25 cellular contexts compared by ENCODE assay signal in the genomic region with DNA sequence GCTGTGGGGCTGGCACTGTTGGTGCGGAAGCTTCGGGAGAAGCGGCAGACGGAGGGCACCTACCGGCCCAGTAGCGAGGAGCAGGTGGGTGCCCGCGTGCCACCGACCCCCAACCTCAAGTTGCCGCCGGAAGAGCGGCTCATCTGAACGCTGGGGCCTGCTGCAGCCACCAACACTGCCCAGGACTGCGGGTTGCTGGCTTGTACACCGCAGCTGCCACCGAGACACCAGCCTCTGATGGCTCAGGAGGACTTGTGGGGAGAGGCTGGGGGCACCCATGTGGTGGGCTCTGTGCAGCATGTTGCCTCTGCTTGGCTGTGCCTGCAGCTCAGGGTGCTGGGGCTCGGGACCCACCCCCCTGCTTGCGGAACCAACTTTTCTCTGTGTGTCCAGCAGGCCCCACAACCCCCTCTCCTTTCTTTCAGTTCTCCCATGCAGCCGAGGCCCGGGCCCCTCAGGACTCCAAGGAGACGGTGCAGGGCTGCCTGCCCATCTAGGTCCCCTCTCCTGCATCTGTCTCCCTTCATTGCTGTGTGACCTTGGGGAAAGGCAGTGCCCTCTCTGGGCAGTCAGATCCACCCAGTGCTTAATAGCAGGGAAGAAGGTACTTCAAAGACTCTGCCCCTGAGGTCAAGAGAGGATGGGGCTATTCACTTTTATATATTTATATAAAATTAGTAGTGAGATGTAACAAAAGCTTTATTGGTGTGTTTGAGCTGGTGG. TPM values are rescaled to one million over a fixed set of nuclear protein-coding genes. Genes with fewer than 3 reads are reported as not detected.
DNase-seq lines count a peak whose midpoint lies in the region; ATAC-seq, FAIRE-seq and TF ChIP-seq lines count a peak whose summit lies in the region.
"Had no signal": no experiment of that assay in that cellular context is flagged by ENCODE, and none has a peak within 500 bp of the region (broad histone marks: within the 10 kb centered on the region; RNA-seq: fewer than 3 reads in every experiment).

No MANE protein-coding gene starts in this region.

- in situ Hi-C loops in HepG2 (cut with HindIII; ENCODE audit: extremely low pct_ligation_motif_present, low pct_unique_long_range_greater_than_20kb) = no loop called here

- ATAC-seq in HepG2 = no peak
- no peak for ATAC-seq in right lobe of liver
- ATAC-seq in DND-41 (ENCODE audit: insufficient read depth, low read depth) = peak; percentile 34; the same call in 2 of the 3 replicates
- no peak for ATAC-seq in HG02763 (IDR thresholded peaks at IDR 0.05; ENCODE audit: unreplicated experiment)
- ATAC-seq in HG02588 (IDR thresholded peaks at IDR 0.05; ENCODE audit: unreplicated experiment) = no peak

- BruUV-seq in HepG2 (replicated peaks; lab: Mats Ljungman, UMichigan) = no TSS peak

- DNase-seq in HepG2 (ENCODE audit: low spot score) = no peak
- DNase-seq in right lobe of liver = no peak
- DNase-seq in DND-41 = no peak
- DNase-seq in progenitor cell of endocrine pancreas (ENCODE audit: low spot score, unreplicated experiment) = no peak
- no peak for DNase-seq in small intestine
- DNase-seq: Calu3; CD4-positive, CD25-positive, alpha-beta regulatory T cell; GDM1; H9; IMR-90; NCI-H1105 treated with DMSO at 0.1 percent for 48 hours; NCI-H1694; NCI-H2081; NCI-H2171; NCI-H345; NCI-H524 treated with DMSO at 0.1 percent for 48 hours; NCI-H82; Right ventricle myocardium superior had no signal

- H2AFZ ChIP-seq in HepG2 (ENCODE audit: low read length) = no peak overlapping the region
- no peak overlapping the region for H2AFZ ChIP-seq in DND-41 (ENCODE audit: low read depth, low read length)

- TF ChIP-seq RAD21 in HepG2 (CRISPR knock-in tag; IDR thresholded peaks at IDR 0.05) = no peak

- no peak for TF ChIP-seq CTCF in HepG2 (CRISPR knock-in tag; IDR thresholded peaks at IDR 0.05)
- TF ChIP-seq CTCF in right lobe of liver (IDR thresholded peaks at IDR 0.05) = no peak
- no peak for TF ChIP-seq CTCF in DND-41 (IDR thresholded peaks at IDR 0.05; ENCODE audit: borderline replicate concordance, extremely low read depth, low read length, poor library complexity, severe bottlenecking)
- no peak for TF ChIP-seq CTCF in progenitor cell of endocrine pancreas (IDR thresholded peaks at IDR 0.05; ENCODE audit: unreplicated experiment)

- H3K4me1 Mint-ChIP-seq in progenitor cell of endocrine pancreas (ENCODE audit: low read depth) = peaks cover 22% of the 10 kb centered on the region

- H3K4me2 ChIP-seq in HepG2 (ENCODE audit: low read depth, low read length) (no peak overlapping the region), DND-41 (ENCODE audit: insufficient read depth, low read length) (no peak overlapping the region)

- CTCF ChIA-PET in HepG2 (lab: Yijun Ruan, JAX; ENCODE audit: low intra/inter-chr PET ratio, low total read pairs) = no interaction called here

- TF ChIP-seq POLR2A in HepG2 (IDR thresholded peaks at IDR 0.05; ENCODE audit: insufficient read depth in 1 of 2, low read depth in 2 of 2, low read length in 2 of 2) (no peak), right lobe of liver (IDR thresholded peaks at IDR 0.05) (no peak), Raji (IDR thresholded peaks at IDR 0.05; ENCODE audit: insufficient read depth, low read depth, low read length) (peak; percentile 31; the same call in 1 of the 2 replicates)

- H3K9ac ChIP-seq in HepG2 (ENCODE audit: insufficient read depth, low read depth, low read length) (no peak overlapping the region), DND-41 (ENCODE audit: low read depth, low read length) (no peak overlapping the region)

- 100% methylated on average over 10 of the region's 21 CpGs for WGBS in HepG2 (ENCODE audit: low lambda C conversion rate)
- WGBS in right lobe of liver (ENCODE audit: insufficient coverage, low coverage, low lambda C conversion rate, missing lambda C conversion rate) = 84% methylated on average over 6 of the region's 21 CpGs
- WGBS in small intestine, 3 donors = 88 to 92% (median 91%) methylated on average over 21 of the region's 21 CpGs

- intact Hi-C loops in HepG2 (cut with micrococcal nuclease; ENCODE audit: unreplicated experiment) = no loop called here
- intact Hi-C loops in right lobe of liver (cut with DNase I) = no loop called here

- TF ChIP-seq EP300 in HepG2 (IDR thresholded peaks at IDR 0.05; ENCODE audit: low read depth in 2 of 2, low read length in 2 of 2) (no peak), HepG2 (CRISPR knock-in tag; IDR thresholded peaks at IDR 0.05; ENCODE audit: borderline replicate concordance) (no peak)

- POLR2A ChIA-PET in HepG2 (lab: Yijun Ruan, JAX) = no interaction called here

- H3K9me3 ChIP-seq in HepG2 (ENCODE audit: low read length) = no peaks in the 10 kb centered on the region
- no peaks in the 10 kb centered on the region for H3K9me3 ChIP-seq in right lobe of liver
- H3K9me3 ChIP-seq in DND-41 (ENCODE audit: insufficient read depth, low read length, severe bottlenecking) = no peaks in the 10 kb centered on the region
- H3K9me3 ChIP-seq in small intestine (ENCODE audit: control insufficient read depth, low read depth) = no peaks in the 10 kb centered on the region

- H4K20me1 ChIP-seq in HepG2 (ENCODE audit: insufficient read depth, low read length) = no peaks in the 10 kb centered on the region
- H4K20me1 ChIP-seq in DND-41 (ENCODE audit: insufficient read depth, low read length) = no peaks in the 10 kb centered on the region

- no peak overlapping the region for H3K4me3 ChIP-seq in HepG2 (replicated peaks in 1 of 3; ENCODE audit: insufficient read depth in 1 of 3, low read depth in 2 of 3, low read length in 3 of 3)
- no peak overlapping the region for H3K4me3 ChIP-seq in right lobe of liver
- no peak overlapping the region for H3K4me3 ChIP-seq in DND-41 (ENCODE audit: low read depth in 1 of 2, low read length in 2 of 2)
- H3K4me3 ChIP-seq in small intestine (ENCODE audit: low read depth in 1 of 2, low read length in 2 of 2) = no peak overlapping the region

- peaks cover 9% of the 10 kb centered on the region for H3K4me1 ChIP-seq in HepG2 (ENCODE audit: insufficient read depth, low read length)
- no peaks in the 10 kb centered on the region for H3K4me1 ChIP-seq in right lobe of liver
- H3K4me1 ChIP-seq in DND-41 (ENCODE audit: insufficient read depth, low read length) = no peaks in the 10 kb centered on the region
- H3K4me1 ChIP-seq in small intestine (ENCODE audit: control insufficient read depth in 2 of 2, insufficient read depth in 1 of 2, low read depth in 1 of 2, low read length in 1 of 2) = no peaks in the 10 kb centered on the region

- peaks cover 13% of the 10 kb centered on the region for H3K36me3 Mint-ChIP-seq in progenitor cell of endocrine pancreas (ENCODE audit: insufficient read depth)

- peak overlapping the region; percentile 45 for H3K4me3 Mint-ChIP-seq in progenitor cell of endocrine pancreas (ENCODE audit: low read depth)
- H3K4me3 Mint-ChIP-seq: CD4-positive, CD25-positive, alpha-beta regulatory T cell; H9 had no signal

- H3K79me2 ChIP-seq in HepG2 (ENCODE audit: insufficient read depth, low read length) (no peaks in the 10 kb centered on the region), DND-41 (ENCODE audit: insufficient read depth, low read length) (no peaks in the 10 kb centered on the region)

- H3K27me3 ChIP-seq in HepG2 (ENCODE audit: control insufficient read depth in 1 of 2, insufficient read depth in 2 of 2, low read length in 2 of 2) (no peaks in the 10 kb centered on the region), right lobe of liver (no peaks in the 10 kb centered on the region), DND-41 (ENCODE audit: insufficient read depth, low read length, poor library complexity) (no peaks in the 10 kb centered on the region), small intestine (ENCODE audit: control insufficient read depth in 2 of 2, insufficient read depth in 2 of 2, low read length in 2 of 2) (no peaks in the 10 kb centered on the region)

- H3K9me3 Mint-ChIP-seq in progenitor cell of endocrine pancreas (ENCODE audit: low read depth) = no peaks in the 10 kb centered on the region
- H3K9me3 Mint-ChIP-seq: CD4-positive, CD25-positive, alpha-beta regulatory T cell; H9 had no signal

- H3K36me3 ChIP-seq in HepG2 (replicated peaks in 1 of 2; ENCODE audit: control insufficient read depth in 1 of 2, insufficient read depth in 2 of 2, low read length in 2 of 2) (no peaks in the 10 kb centered on the region; a peak in 1 of 5 replicates), right lobe of liver (peaks cover 0 to 7% (median 0%) of the 10 kb centered on the region in 4 donors), DND-41 (ENCODE audit: insufficient read depth, low read length) (peaks cover 8% of the 10 kb centered on the region; the same call in 1 of the 2 replicates), small intestine (ENCODE audit: control insufficient read depth in 2 of 2, insufficient read depth in 2 of 2, low read length in 2 of 2) (peaks cover 0 to 7% of the 10 kb centered on the region in 2 donors)

- H3K27ac ChIP-seq in HepG2 (ENCODE audit: extremely low read length, insufficient read depth, low read length) = no peak overlapping the region
- H3K27ac ChIP-seq in right lobe of liver = no peak overlapping the region
- no peak overlapping the region for H3K27ac ChIP-seq in DND-41 (ENCODE audit: low read length)
- H3K27ac ChIP-seq in small intestine (ENCODE audit: low read depth in 1 of 2, low read length in 1 of 2) = no peak overlapping the region

- FAIRE-seq in HepG2 (lab: Jason Lieb, UNC) = no peak
- FAIRE-seq in small intestine (lab: Jason Lieb, UNC) = no peak
- FAIRE-seq: HTR-8/SVneo had no signal

- H3K27ac Mint-ChIP-seq in progenitor cell of endocrine pancreas = no peak overlapping the region
- H3K27ac Mint-ChIP-seq: H9 had no signal

- no peaks in the 10 kb centered on the region for H3K27me3 Mint-ChIP-seq in progenitor cell of endocrine pancreas
- H3K27me3 Mint-ChIP-seq: CD4-positive, CD25-positive, alpha-beta regulatory T cell had no signal

RNA-seq across cellular contexts. Expression of a gene that starts 2.6 kb away (rescaled TPM):
- 21.9 and 25.6 TPM in 2 replicates for total RNA-seq in HepG2 (2016; rRNA removed; fragmentation: Illumina TruSeq; extraction: Trizol)
- 34.9 and 45.5 TPM in 2 replicates for total RNA-seq in HepG2 (2016; cell fraction: cytosol; rRNA removed; fragmentation: Illumina TruSeq; extraction: Trizol; ENCODE audit: low read depth)
- total RNA-seq in HepG2 (2016; cell fraction: insoluble cytoplasmic fraction; rRNA removed; fragmentation: Illumina TruSeq; extraction: Trizol) = 20.4 and 26.4 TPM in 2 replicates
- 39.1 and 47.5 TPM in 2 replicates for total RNA-seq in HepG2 (2016; cell fraction: membrane; rRNA removed; fragmentation: Illumina TruSeq; extraction: Trizol)
- total RNA-seq in HepG2 (2016; cell fraction: nucleus; rRNA removed; fragmentation: Illumina TruSeq; extraction: Trizol) = 16.4 and 16.8 TPM in 2 replicates
- polyA plus RNA-seq in HepG2 (2011; rRNA removed) = 10.6 and 12.5 TPM in 2 replicates
- polyA plus RNA-seq in HepG2 (2011; cell fraction: cytosol; rRNA removed) = 13.5 and 23.8 TPM in 2 replicates
- polyA plus RNA-seq in HepG2 (2011; cell fraction: nucleus; rRNA removed) = 15.9 and 16.5 TPM in 2 replicates
- 5.0 and 7.1 TPM in 2 replicates for polyA plus RNA-seq in HepG2 (2012)
- 39.3 and 47.3 TPM in 2 replicates for polyA plus RNA-seq in HepG2 (2016; cell fraction: cytosol; fragmentation: Illumina TruSeq; extraction: Trizol; ENCODE audit: low read depth)
- 17.8 and 19.5 TPM in 2 replicates for polyA plus RNA-seq in HepG2 (2016; cell fraction: insoluble cytoplasmic fraction; fragmentation: Illumina TruSeq; extraction: Trizol; ENCODE audit: low read depth)
- polyA plus RNA-seq in HepG2 (2016; cell fraction: membrane; fragmentation: Illumina TruSeq; extraction: Trizol; ENCODE audit: low read depth) = 32.7 and 32.9 TPM in 2 replicates
- polyA plus RNA-seq in HepG2 (2016; cell fraction: nucleus; fragmentation: Illumina TruSeq; extraction: Trizol; ENCODE audit: insufficient read depth, low read depth) = 21.1 and 24.5 TPM in 2 replicates
- polyA minus RNA-seq in HepG2 (2011; rRNA and poly(A)+ RNA removed; ENCODE audit: low replicate concordance) = 4.1 and 21.4 TPM in 2 replicates
- 6.7 and 8.7 TPM in 2 replicates for polyA minus RNA-seq in HepG2 (2011; cell fraction: cytosol; rRNA and poly(A)+ RNA removed)
- 3.2 and 4.1 TPM in 2 replicates for polyA minus RNA-seq in HepG2 (2011; cell fraction: nucleus; rRNA and poly(A)+ RNA removed)
- 10 to 100 TPM; 20.6 to 56.1 (median 23.0) TPM for total RNA-seq in right lobe of liver
- total RNA-seq in progenitor cell of endocrine pancreas = 63.0 and 71.2 TPM in 2 replicates
- 100 to 1,000 TPM in 2 of 3 donors, 10 to 100 TPM in 1; 75.7 to 120 (median 114) TPM for polyA plus RNA-seq in small intestine
- total RNA-seq: A673, IMR-90, Right ventricle myocardium superior had no signal
- polyA plus RNA-seq: BJ, IMR-90 had no signal

RNA-seq across cellular contexts. Expression of a gene that starts 7.1 kb away (rescaled TPM):
- 15.2 and 16.5 TPM in 2 replicates for total RNA-seq in HepG2 (2016; rRNA removed; fragmentation: Illumina TruSeq; extraction: Trizol)
- total RNA-seq in HepG2 (2016; cell fraction: cytosol; rRNA removed; fragmentation: Illumina TruSeq; extraction: Trizol; ENCODE audit: low read depth) = 26.3 and 28.9 TPM in 2 replicates
- total RNA-seq in HepG2 (2016; cell fraction: insoluble cytoplasmic fraction; rRNA removed; fragmentation: Illumina TruSeq; extraction: Trizol) = 13.3 and 14.6 TPM in 2 replicates
- total RNA-seq in HepG2 (2016; cell fraction: membrane; rRNA removed; fragmentation: Illumina TruSeq; extraction: Trizol) = 50.4 and 52.4 TPM in 2 replicates
- total RNA-seq in HepG2 (2016; cell fraction: nucleus; rRNA removed; fragmentation: Illumina TruSeq; extraction: Trizol) = 9.1 and 11.0 TPM in 2 replicates
- 12.4 and 13.2 TPM in 2 replicates for polyA plus RNA-seq in HepG2 (2011; rRNA removed)
- polyA plus RNA-seq in HepG2 (2011; cell fraction: cytosol; rRNA removed) = 12.8 and 15.5 TPM in 2 replicates
- 19.1 and 20.9 TPM in 2 replicates for polyA plus RNA-seq in HepG2 (2011; cell fraction: nucleus; rRNA removed)
- polyA plus RNA-seq in HepG2 (2012) = 19.4 and 21.6 TPM in 2 replicates
- polyA plus RNA-seq in HepG2 (2016; cell fraction: cytosol; fragmentation: Illumina TruSeq; extraction: Trizol; ENCODE audit: low read depth) = 47.4 and 51.9 TPM in 2 replicates
- polyA plus RNA-seq in HepG2 (2016; cell fraction: insoluble cytoplasmic fraction; fragmentation: Illumina TruSeq; extraction: Trizol; ENCODE audit: low read depth) = 30.3 and 41.9 TPM in 2 replicates
- 83.9 and 107 TPM in 2 replicates for polyA plus RNA-seq in HepG2 (2016; cell fraction: membrane; fragmentation: Illumina TruSeq; extraction: Trizol; ENCODE audit: low read depth)
- 30.2 and 30.9 TPM in 2 replicates for polyA plus RNA-seq in HepG2 (2016; cell fraction: nucleus; fragmentation: Illumina TruSeq; extraction: Trizol; ENCODE audit: insufficient read depth, low read depth)
- 16.3 and 18.2 TPM in 2 replicates for polyA minus RNA-seq in HepG2 (2011; rRNA and poly(A)+ RNA removed; ENCODE audit: low replicate concordance)
- 13.7 and 14.5 TPM in 2 replicates for polyA minus RNA-seq in HepG2 (2011; cell fraction: cytosol; rRNA and poly(A)+ RNA removed)
- polyA minus RNA-seq in HepG2 (2011; cell fraction: nucleus; rRNA and poly(A)+ RNA removed) = 5.0 and 5.5 TPM in 2 replicates
- 10 to 100 TPM; 23.3 to 50.0 (median 30.0) TPM for total RNA-seq in right lobe of liver
- 75.2 and 76.2 TPM in 2 replicates for total RNA-seq in progenitor cell of endocrine pancreas
- 10 to 100 TPM; 24.1 to 87.0 (median 72.1) TPM for polyA plus RNA-seq in small intestine

RNA-seq across cellular contexts. Expression of a gene that starts 14.9 kb away (rescaled TPM):
- total RNA-seq in HepG2 (2016; rRNA removed; fragmentation: Illumina TruSeq; extraction: Trizol) (0.04 TPM in 1 of 2 replicates, not detected in the other), right lobe of liver (1 to 10 TPM in 5 of 6 experiments, under 1 TPM in 1; 0.90 to 2.7 (median 1.8) TPM), progenitor cell of endocrine pancreas (0.47 and 0.67 TPM in 2 replicates)
- total RNA-seq in HepG2 (2016; cell fraction: cytosol; rRNA removed; fragmentation: Illumina TruSeq; extraction: Trizol; ENCODE audit: low read depth) = not detected in 2 replicates
- total RNA-seq in HepG2 (2016; cell fraction: insoluble cytoplasmic fraction; rRNA removed; fragmentation: Illumina TruSeq; extraction: Trizol) = 0.15 and 0.17 TPM in 2 replicates
- 0.21 TPM in 1 of 2 replicates, not detected in the other for total RNA-seq in HepG2 (2016; cell fraction: membrane; rRNA removed; fragmentation: Illumina TruSeq; extraction: Trizol)
- 0.13 TPM in 1 of 2 replicates, not detected in the other for total RNA-seq in HepG2 (2016; cell fraction: nucleus; rRNA removed; fragmentation: Illumina TruSeq; extraction: Trizol)
- polyA plus RNA-seq in HepG2 (2011; rRNA removed) (0.73 and 0.90 TPM in 2 replicates), small intestine (10 to 100 TPM in 1 of 3 donors, 1 to 10 TPM in 2; 4.0 to 11.2 (median 8.1) TPM)
- polyA plus RNA-seq in HepG2 (2011; cell fraction: cytosol; rRNA removed) = 0.44 and 0.58 TPM in 2 replicates
- polyA plus RNA-seq in HepG2 (2011; cell fraction: nucleus; rRNA removed) = 1.4 and 1.9 TPM in 2 replicates
- polyA plus RNA-seq in HepG2 (2012) = 6.9 and 8.3 TPM in 2 replicates
- 0.07 and 0.09 TPM in 2 replicates for polyA plus RNA-seq in HepG2 (2016; cell fraction: cytosol; fragmentation: Illumina TruSeq; extraction: Trizol; ENCODE audit: low read depth)
- polyA plus RNA-seq in HepG2 (2016; cell fraction: insoluble cytoplasmic fraction; fragmentation: Illumina TruSeq; extraction: Trizol; ENCODE audit: low read depth) = 0.15 and 0.23 TPM in 2 replicates
- polyA plus RNA-seq in HepG2 (2016; cell fraction: membrane; fragmentation: Illumina TruSeq; extraction: Trizol; ENCODE audit: low read depth) = 0.22 and 0.23 TPM in 2 replicates
- polyA plus RNA-seq in HepG2 (2016; cell fraction: nucleus; fragmentation: Illumina TruSeq; extraction: Trizol; ENCODE audit: insufficient read depth, low read depth) = 0.51 and 1.3 TPM in 2 replicates
- polyA minus RNA-seq in HepG2 (2011; rRNA and poly(A)+ RNA removed; ENCODE audit: low replicate concordance) = 0.14 and 0.19 TPM in 2 replicates
- not detected in 2 replicates for polyA minus RNA-seq in HepG2 (2011; cell fraction: cytosol; rRNA and poly(A)+ RNA removed)
- polyA minus RNA-seq in HepG2 (2011; cell fraction: nucleus; rRNA and poly(A)+ RNA removed) = 0.13 and 0.87 TPM in 2 replicates
- total RNA-seq: Calu3, IMR-90, SK-MEL-5 had no signal
- polyA plus RNA-seq: IMR-90 had no signal

RNA-seq across cellular contexts. Expression of a gene that starts 33.1 kb away (rescaled TPM):
- total RNA-seq in HepG2 (2016; rRNA removed; fragmentation: Illumina TruSeq; extraction: Trizol) (0.32 and 0.33 TPM in 2 replicates), right lobe of liver (under 1 TPM in 3 of 6 experiments, not detected in 3; 0.18 to 0.60 (median 0.56) TPM), progenitor cell of endocrine pancreas (1.4 and 1.5 TPM in 2 replicates)
- 0.26 TPM in 1 of 2 replicates, not detected in the other for total RNA-seq in HepG2 (2016; cell fraction: cytosol; rRNA removed; fragmentation: Illumina TruSeq; extraction: Trizol; ENCODE audit: low read depth)
- 0.15 and 0.54 TPM in 2 replicates for total RNA-seq in HepG2 (2016; cell fraction: insoluble cytoplasmic fraction; rRNA removed; fragmentation: Illumina TruSeq; extraction: Trizol)
- 0.41 and 0.53 TPM in 2 replicates for total RNA-seq in HepG2 (2016; cell fraction: membrane; rRNA removed; fragmentation: Illumina TruSeq; extraction: Trizol)
- total RNA-seq in HepG2 (2016; cell fraction: nucleus; rRNA removed; fragmentation: Illumina TruSeq; extraction: Trizol) = 0.25 and 0.28 TPM in 2 replicates
- polyA plus RNA-seq in HepG2 (2011; rRNA removed) (0.95 and 1.9 TPM in 2 replicates), small intestine (1 to 10 TPM in 1 of 3 donors, under 1 TPM in 2; 0.34 to 2.7 (median 0.54) TPM)
- polyA plus RNA-seq in HepG2 (2011; cell fraction: cytosol; rRNA removed) = 0.63 and 1.1 TPM in 2 replicates
- polyA plus RNA-seq in HepG2 (2011; cell fraction: nucleus; rRNA removed) = 3.3 and 4.1 TPM in 2 replicates
- 0.79 and 0.82 TPM in 2 replicates for polyA plus RNA-seq in HepG2 (2012)
- polyA plus RNA-seq in HepG2 (2016; cell fraction: cytosol; fragmentation: Illumina TruSeq; extraction: Trizol; ENCODE audit: low read depth) = 0.26 and 0.27 TPM in 2 replicates
- 0.45 TPM in 1 of 2 replicates, not detected in the other for polyA plus RNA-seq in HepG2 (2016; cell fraction: insoluble cytoplasmic fraction; fragmentation: Illumina TruSeq; extraction: Trizol; ENCODE audit: low read depth)
- 0.49 and 0.52 TPM in 2 replicates for polyA plus RNA-seq in HepG2 (2016; cell fraction: membrane; fragmentation: Illumina TruSeq; extraction: Trizol; ENCODE audit: low read depth)
- polyA plus RNA-seq in HepG2 (2016; cell fraction: nucleus; fragmentation: Illumina TruSeq; extraction: Trizol; ENCODE audit: insufficient read depth, low read depth) = 1.6 and 2.6 TPM in 2 replicates
- 0.30 and 0.98 TPM in 2 replicates for polyA minus RNA-seq in HepG2 (2011; rRNA and poly(A)+ RNA removed; ENCODE audit: low replicate concordance)
- 0.40 TPM in 1 of 2 replicates, not detected in the other for polyA minus RNA-seq in HepG2 (2011; cell fraction: cytosol; rRNA and poly(A)+ RNA removed)
- 0.37 TPM in 1 of 2 replicates, not detected in the other for polyA minus RNA-seq in HepG2 (2011; cell fraction: nucleus; rRNA and poly(A)+ RNA removed)
- total RNA-seq: IMR-90, Right ventricle myocardium superior had no signal
- polyA plus RNA-seq: IMR-90 had no signal

RNA-seq across cellular contexts. Expression of a gene that starts 35.4 kb away (rescaled TPM):
- total RNA-seq in HepG2 (2016; rRNA removed; fragmentation: Illumina TruSeq; extraction: Trizol) (not detected in 2 replicates), right lobe of liver (10 to 100 TPM in 2 of 6 experiments, 1 to 10 TPM in 1, under 1 TPM in 3; 0.24 to 19.2 (median 1.4) TPM), progenitor cell of endocrine pancreas (41.7 and 43.4 TPM in 2 replicates)
- total RNA-seq in HepG2 (2016; cell fraction: cytosol; rRNA removed; fragmentation: Illumina TruSeq; extraction: Trizol; ENCODE audit: low read depth) = not detected in 2 replicates
- total RNA-seq in HepG2 (2016; cell fraction: insoluble cytoplasmic fraction; rRNA removed; fragmentation: Illumina TruSeq; extraction: Trizol) = not detected in 2 replicates
- not detected in 2 replicates for total RNA-seq in HepG2 (2016; cell fraction: membrane; rRNA removed; fragmentation: Illumina TruSeq; extraction: Trizol)
- not detected in 2 replicates for total RNA-seq in HepG2 (2016; cell fraction: nucleus; rRNA removed; fragmentation: Illumina TruSeq; extraction: Trizol)
- polyA plus RNA-seq in HepG2 (2011; rRNA removed) (0.21 TPM in 1 of 2 replicates, not detected in the other), small intestine (1 to 10 TPM in 2 of 3 donors, not detected in 1; 1.1 to 5.8 TPM)
- 0.18 TPM in 1 of 2 replicates, not detected in the other for polyA plus RNA-seq in HepG2 (2011; cell fraction: cytosol; rRNA removed)
- 0.12 TPM in 1 of 2 replicates, not detected in the other for polyA plus RNA-seq in HepG2 (2011; cell fraction: nucleus; rRNA removed)
- 0.16 and 0.45 TPM in 2 replicates for polyA plus RNA-seq in HepG2 (2012)
- not detected in 2 replicates for polyA plus RNA-seq in HepG2 (2016; cell fraction: cytosol; fragmentation: Illumina TruSeq; extraction: Trizol; ENCODE audit: low read depth)
- polyA plus RNA-seq in HepG2 (2016; cell fraction: insoluble cytoplasmic fraction; fragmentation: Illumina TruSeq; extraction: Trizol; ENCODE audit: low read depth) = not detected in 2 replicates
- polyA plus RNA-seq in HepG2 (2016; cell fraction: membrane; fragmentation: Illumina TruSeq; extraction: Trizol; ENCODE audit: low read depth) = 0.09 TPM in 1 of 2 replicates, not detected in the other
- not detected in 2 replicates for polyA plus RNA-seq in HepG2 (2016; cell fraction: nucleus; fragmentation: Illumina TruSeq; extraction: Trizol; ENCODE audit: insufficient read depth, low read depth)
- polyA minus RNA-seq in HepG2 (2011; rRNA and poly(A)+ RNA removed; ENCODE audit: low replicate concordance) = 1.1 TPM in 1 of 2 replicates, not detected in the other
- not detected in 2 replicates for polyA minus RNA-seq in HepG2 (2011; cell fraction: cytosol; rRNA and poly(A)+ RNA removed)
- 0.26 TPM in 1 of 2 replicates, not detected in the other for polyA minus RNA-seq in HepG2 (2011; cell fraction: nucleus; rRNA and poly(A)+ RNA removed)
- total RNA-seq: IMR-90 had no signal
- polyA plus RNA-seq: BJ, IMR-90 had no signal
